ENCODE assay signal across 1 cellular context in the genomic region with DNA sequence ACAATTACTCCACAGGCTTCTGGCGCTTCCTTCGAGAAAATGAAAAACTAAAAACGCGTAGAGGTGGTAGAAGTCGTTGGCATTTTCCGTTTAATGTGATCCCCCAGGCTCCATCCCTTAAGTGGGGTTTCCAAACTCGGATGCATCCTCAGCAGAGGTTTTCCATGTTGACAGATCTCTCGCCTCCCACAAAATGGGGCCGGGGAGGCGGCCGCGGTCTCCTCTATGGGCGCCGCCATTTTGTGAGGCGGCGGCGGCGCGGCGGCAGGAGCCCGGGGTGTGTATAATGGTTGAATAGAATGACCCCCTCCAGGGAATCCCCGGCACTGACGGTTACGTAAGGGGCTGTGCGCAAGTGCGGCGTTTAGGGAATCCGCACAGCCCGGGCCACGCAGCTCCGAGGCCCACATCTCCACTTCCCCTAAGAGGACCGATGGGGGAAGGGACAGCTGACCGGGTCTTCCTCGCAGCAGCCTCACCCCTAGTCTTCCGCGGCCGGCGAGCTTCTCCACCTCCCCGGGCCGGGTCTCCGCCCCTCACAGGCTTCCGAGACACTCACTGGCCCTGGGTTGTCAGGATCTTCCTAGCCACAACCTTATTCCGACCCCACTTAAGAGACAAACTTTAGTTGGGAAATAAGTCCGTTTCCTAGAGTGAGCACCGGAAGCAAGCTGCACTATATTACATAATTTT.
TF ChIP-seq lines count a peak whose summit lies in the region.

No MANE protein-coding gene starts in this region.

TF ChIP-seq in GM12878, 131 proteins besides CTCF, POLR2A, EP300 and RAD21 (continued from another document and continues in another):
- TF ChIP-seq, protein P1, sequence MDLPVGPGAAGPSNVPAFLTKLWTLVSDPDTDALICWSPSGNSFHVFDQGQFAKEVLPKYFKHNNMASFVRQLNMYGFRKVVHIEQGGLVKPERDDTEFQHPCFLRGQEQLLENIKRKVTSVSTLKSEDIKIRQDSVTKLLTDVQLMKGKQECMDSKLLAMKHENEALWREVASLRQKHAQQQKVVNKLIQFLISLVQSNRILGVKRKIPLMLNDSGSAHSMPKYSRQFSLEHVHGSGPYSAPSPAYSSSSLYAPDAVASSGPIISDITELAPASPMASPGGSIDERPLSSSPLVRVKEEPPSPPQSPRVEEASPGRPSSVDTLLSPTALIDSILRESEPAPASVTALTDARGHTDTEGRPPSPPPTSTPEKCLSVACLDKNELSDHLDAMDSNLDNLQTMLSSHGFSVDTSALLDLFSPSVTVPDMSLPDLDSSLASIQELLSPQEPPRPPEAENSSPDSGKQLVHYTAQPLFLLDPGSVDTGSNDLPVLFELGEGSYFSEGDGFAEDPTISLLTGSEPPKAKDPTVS (IDR thresholded peaks at IDR 0.05; ENCODE audit: low read depth, low read length): peak; percentile 66; the same call in 1 of the 2 replicates
- TF ChIP-seq MTA2 (IDR thresholded peaks at IDR 0.05; ENCODE audit: low read depth) (peak; percentile 62; the same call in 1 of the 2 replicates), IRF4 (IDR thresholded peaks at IDR 0.05; ENCODE audit: low read depth, low read length) (peak; percentile 47; the same call in 1 of the 2 replicates), EED (IDR thresholded peaks at IDR 0.05; ENCODE audit: low read depth) (peak; percentile 61), YBX1 (IDR thresholded peaks at IDR 0.05) (no peak), PML (IDR thresholded peaks at IDR 0.05; ENCODE audit: low read length) (peak; percentile 77), SMAD5 (IDR thresholded peaks at IDR 0.05; ENCODE audit: low read depth) (peak; percentile 69), RUNX3 (IDR thresholded peaks at IDR 0.05; ENCODE audit: low read length) (peak; percentile 84), POLR2AphosphoS5 (IDR thresholded peaks at IDR 0.05; ENCODE audit: low read length) (peak; percentile 76), RCOR1 (conservative IDR thresholded peaks at IDR 0.05; ENCODE audit: low read depth, low read length) (no peak; the same call in 1 of the 2 replicates), E4F1 (IDR thresholded peaks at IDR 0.05; ENCODE audit: borderline replicate concordance, partially characterized antibody) (peak; percentile 63), CREB1 (IDR thresholded peaks at IDR 0.05; ENCODE audit: low read depth) (peak; percentile 89), BMI1 (IDR thresholded peaks at IDR 0.05; ENCODE audit: borderline replicate concordance) (no peak), SKIL (IDR thresholded peaks at IDR 0.05; ENCODE audit: low read depth, poor library complexity, severe bottlenecking) (no peak), TBL1XR1 (IDR thresholded peaks at IDR 0.05; ENCODE audit: low read depth, low read length) (peak; percentile 73), CHD2 (IDR thresholded peaks at IDR 0.05; ENCODE audit: borderline replicate concordance, low read depth, low read length) (peak; percentile 94), NRF1 (conservative IDR thresholded peaks at IDR 0.05; ENCODE audit: low read depth, low read length) (peak; percentile 29; the same call in 1 of the 2 replicates), POLR2AphosphoS2 (IDR thresholded peaks at IDR 0.05; ENCODE audit: low read depth, low read length) (peak; percentile 61; the same call in 1 of the 2 replicates), NFIC (IDR thresholded peaks at IDR 0.05; ENCODE audit: low read depth, low read length) (peak; percentile 47; the same call in 1 of the 2 replicates), PAX8 (IDR thresholded peaks at IDR 0.05) (peak; percentile 74; the same call in 1 of the 2 replicates), NR2C1 (IDR thresholded peaks at IDR 0.05) (peak; percentile 86), RB1 (IDR thresholded peaks at IDR 0.05; ENCODE audit: borderline replicate concordance) (peak; percentile 49; the same call in 1 of the 2 replicates), SPI1 (IDR thresholded peaks at IDR 0.05; ENCODE audit: borderline replicate concordance, insufficient read depth, low read depth, low read length) (peak; percentile 79), ZNF592 (IDR thresholded peaks at IDR 0.05) (peak; percentile 22; the same call in 1 of the 2 replicates), SP1 (IDR thresholded peaks at IDR 0.05; ENCODE audit: low read depth, low read length) (peak; percentile 79), NBN (IDR thresholded peaks at IDR 0.05) (peak; percentile 98), NKRF (conservative IDR thresholded peaks at IDR 0.05) (peak; percentile 57), HCFC1 (IDR thresholded peaks at IDR 0.05; ENCODE audit: low read length) (peak; percentile 72), GATAD2B (conservative IDR thresholded peaks at IDR 0.05; ENCODE audit: low read depth) (peak; percentile 83), ZNF24 (IDR thresholded peaks at IDR 0.05) (no peak), IKZF1 (conservative IDR thresholded peaks at IDR 0.05) (peak; percentile 92), RELA (IDR thresholded peaks at IDR 0.05; ENCODE audit: borderline replicate concordance, partially characterized antibody) (peak; percentile 97), ZNF207 (IDR thresholded peaks at IDR 0.05; ENCODE audit: borderline replicate concordance) (peak; percentile 100), SIN3A (IDR thresholded peaks at IDR 0.05; ENCODE audit: low read depth, low read length) (peak; percentile 55), WRNIP1 (IDR thresholded peaks at IDR 0.05; ENCODE audit: borderline replicate concordance, low read depth, low read length) (0 out of 2 replicates have a peak, but pooled peaks have one; percentile 80)
- TF ChIP-seq, protein P2, sequence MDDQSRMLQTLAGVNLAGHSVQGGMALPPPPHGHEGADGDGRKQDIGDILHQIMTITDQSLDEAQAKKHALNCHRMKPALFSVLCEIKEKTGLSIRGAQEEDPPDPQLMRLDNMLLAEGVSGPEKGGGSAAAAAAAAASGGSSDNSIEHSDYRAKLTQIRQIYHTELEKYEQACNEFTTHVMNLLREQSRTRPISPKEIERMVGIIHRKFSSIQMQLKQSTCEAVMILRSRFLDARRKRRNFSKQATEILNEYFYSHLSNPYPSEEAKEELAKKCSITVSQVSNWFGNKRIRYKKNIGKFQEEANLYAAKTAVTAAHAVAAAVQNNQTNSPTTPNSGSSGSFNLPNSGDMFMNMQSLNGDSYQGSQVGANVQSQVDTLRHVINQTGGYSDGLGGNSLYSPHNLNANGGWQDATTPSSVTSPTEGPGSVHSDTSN (IDR thresholded peaks at IDR 0.05; ENCODE audit: insufficient replicate concordance, low read depth, low read length): peak; percentile 59
- TF ChIP-seq, protein P3, sequence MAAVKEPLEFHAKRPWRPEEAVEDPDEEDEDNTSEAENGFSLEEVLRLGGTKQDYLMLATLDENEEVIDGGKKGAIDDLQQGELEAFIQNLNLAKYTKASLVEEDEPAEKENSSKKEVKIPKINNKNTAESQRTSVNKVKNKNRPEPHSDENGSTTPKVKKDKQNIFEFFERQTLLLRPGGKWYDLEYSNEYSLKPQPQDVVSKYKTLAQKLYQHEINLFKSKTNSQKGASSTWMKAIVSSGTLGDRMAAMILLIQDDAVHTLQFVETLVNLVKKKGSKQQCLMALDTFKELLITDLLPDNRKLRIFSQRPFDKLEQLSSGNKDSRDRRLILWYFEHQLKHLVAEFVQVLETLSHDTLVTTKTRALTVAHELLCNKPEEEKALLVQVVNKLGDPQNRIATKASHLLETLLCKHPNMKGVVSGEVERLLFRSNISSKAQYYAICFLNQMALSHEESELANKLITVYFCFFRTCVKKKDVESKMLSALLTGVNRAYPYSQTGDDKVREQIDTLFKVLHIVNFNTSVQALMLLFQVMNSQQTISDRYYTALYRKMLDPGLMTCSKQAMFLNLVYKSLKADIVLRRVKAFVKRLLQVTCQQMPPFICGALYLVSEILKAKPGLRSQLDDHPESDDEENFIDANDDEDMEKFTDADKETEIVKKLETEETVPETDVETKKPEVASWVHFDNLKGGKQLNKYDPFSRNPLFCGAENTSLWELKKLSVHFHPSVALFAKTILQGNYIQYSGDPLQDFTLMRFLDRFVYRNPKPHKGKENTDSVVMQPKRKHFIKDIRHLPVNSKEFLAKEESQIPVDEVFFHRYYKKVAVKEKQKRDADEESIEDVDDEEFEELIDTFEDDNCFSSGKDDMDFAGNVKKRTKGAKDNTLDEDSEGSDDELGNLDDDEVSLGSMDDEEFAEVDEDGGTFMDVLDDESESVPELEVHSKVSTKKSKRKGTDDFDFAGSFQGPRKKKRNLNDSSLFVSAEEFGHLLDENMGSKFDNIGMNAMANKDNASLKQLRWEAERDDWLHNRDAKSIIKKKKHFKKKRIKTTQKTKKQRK (IDR thresholded peaks at IDR 0.05; ENCODE audit: low read depth, low read length): no peak
- TF ChIP-seq, protein P4, sequence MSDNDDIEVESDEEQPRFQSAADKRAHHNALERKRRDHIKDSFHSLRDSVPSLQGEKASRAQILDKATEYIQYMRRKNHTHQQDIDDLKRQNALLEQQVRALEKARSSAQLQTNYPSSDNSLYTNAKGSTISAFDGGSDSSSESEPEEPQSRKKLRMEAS (IDR thresholded peaks at IDR 0.05; ENCODE audit: low read depth, low read length): no peak
